ENCODE assay signal across 2 cellular contexts in the genomic region with DNA sequence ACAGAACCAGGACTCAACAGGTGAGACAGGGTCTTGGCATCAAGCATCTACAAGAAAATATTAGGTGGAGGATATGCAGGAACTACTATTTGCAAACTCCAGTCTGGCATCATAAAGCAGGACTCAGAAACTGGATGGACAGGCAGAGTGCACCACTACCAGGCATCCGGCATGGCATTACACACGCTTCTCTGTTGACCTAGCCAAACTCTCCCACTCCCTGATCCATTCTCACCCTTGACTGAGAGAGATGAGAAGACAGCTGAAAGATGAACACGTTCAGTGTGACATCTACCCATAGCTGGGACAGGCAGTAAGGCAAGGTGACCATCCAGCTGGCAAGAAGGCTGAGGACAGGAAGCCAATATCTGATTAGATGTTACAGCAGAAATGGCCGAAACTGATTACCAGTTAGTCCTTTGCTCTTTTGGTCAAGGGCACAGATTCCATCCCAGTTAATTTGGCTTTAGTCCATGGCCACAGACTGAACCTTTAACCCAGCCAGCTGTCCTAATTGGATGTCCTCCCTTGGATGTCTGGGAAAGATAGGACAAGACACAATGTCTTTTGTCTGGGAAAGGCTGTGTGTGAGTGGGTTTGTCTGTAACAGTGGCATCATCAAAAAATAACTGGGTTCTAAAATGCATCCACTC.
TF ChIP-seq lines count a peak whose summit lies in the region.

No MANE protein-coding gene starts in this region.

TF ChIP-seq in SK-N-SH, 30 proteins besides CTCF, POLR2A, EP300 and RAD21 (continued from another document):
- TF ChIP-seq, protein P1, sequence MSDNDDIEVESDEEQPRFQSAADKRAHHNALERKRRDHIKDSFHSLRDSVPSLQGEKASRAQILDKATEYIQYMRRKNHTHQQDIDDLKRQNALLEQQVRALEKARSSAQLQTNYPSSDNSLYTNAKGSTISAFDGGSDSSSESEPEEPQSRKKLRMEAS (IDR thresholded peaks at IDR 0.05; ENCODE audit: low read depth): no peak
- no peak for TF ChIP-seq FOXJ3 (CRISPR knock-in tag; IDR thresholded peaks at IDR 0.05)

TF ChIP-seq in SK-N-SH treated with all-trans-retinoic acid at 6 μM for 48 hours, 23 proteins besides CTCF, POLR2A, EP300 and RAD21 (continued from another document):
- TF ChIP-seq, protein P2, sequence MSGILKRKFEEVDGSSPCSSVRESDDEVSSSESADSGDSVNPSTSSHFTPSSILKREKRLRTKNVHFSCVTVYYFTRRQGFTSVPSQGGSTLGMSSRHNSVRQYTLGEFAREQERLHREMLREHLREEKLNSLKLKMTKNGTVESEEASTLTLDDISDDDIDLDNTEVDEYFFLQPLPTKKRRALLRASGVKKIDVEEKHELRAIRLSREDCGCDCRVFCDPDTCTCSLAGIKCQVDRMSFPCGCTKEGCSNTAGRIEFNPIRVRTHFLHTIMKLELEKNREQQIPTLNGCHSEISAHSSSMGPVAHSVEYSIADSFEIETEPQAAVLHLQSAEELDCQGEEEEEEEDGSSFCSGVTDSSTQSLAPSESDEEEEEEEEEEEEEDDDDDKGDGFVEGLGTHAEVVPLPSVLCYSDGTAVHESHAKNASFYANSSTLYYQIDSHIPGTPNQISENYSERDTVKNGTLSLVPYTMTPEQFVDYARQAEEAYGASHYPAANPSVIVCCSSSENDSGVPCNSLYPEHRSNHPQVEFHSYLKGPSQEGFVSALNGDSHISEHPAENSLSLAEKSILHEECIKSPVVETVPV (CRISPR knock-in tag; IDR thresholded peaks at IDR 0.05): no peak
- TF ChIP-seq ZC3H10 (CRISPR knock-in tag; IDR thresholded peaks at IDR 0.05) (no peak), ZFP3 (CRISPR knock-in tag; IDR thresholded peaks at IDR 0.05) (no peak), TCF4 (CRISPR knock-in tag; IDR thresholded peaks at IDR 0.05; ENCODE audit: borderline replicate concordance) (no peak), OSR1 (CRISPR knock-in tag; IDR thresholded peaks at IDR 0.05) (no peak), PPARA (CRISPR knock-in tag; IDR thresholded peaks at IDR 0.05; ENCODE audit: borderline replicate concordance) (no peak), SNAI2 (CRISPR knock-in tag; IDR thresholded peaks at IDR 0.05) (no peak), CSDC2 (CRISPR knock-in tag; IDR thresholded peaks at IDR 0.05) (no peak)
- TF ChIP-seq, protein P3, sequence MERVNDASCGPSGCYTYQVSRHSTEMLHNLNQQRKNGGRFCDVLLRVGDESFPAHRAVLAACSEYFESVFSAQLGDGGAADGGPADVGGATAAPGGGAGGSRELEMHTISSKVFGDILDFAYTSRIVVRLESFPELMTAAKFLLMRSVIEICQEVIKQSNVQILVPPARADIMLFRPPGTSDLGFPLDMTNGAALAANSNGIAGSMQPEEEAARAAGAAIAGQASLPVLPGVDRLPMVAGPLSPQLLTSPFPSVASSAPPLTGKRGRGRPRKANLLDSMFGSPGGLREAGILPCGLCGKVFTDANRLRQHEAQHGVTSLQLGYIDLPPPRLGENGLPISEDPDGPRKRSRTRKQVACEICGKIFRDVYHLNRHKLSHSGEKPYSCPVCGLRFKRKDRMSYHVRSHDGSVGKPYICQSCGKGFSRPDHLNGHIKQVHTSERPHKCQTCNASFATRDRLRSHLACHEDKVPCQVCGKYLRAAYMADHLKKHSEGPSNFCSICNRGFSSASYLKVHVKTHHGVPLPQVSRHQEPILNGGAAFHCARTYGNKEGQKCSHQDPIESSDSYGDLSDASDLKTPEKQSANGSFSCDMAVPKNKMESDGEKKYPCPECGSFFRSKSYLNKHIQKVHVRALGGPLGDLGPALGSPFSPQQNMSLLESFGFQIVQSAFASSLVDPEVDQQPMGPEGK (CRISPR knock-in tag; IDR thresholded peaks at IDR 0.05; ENCODE audit: borderline replicate concordance): no peak
